In genomic region chr19:6373096-6373812, GRCh38 we compare ENCODE assay signal across 8 cellular contexts. TPM values are rescaled to one million over a fixed set of nuclear protein-coding genes. Genes with fewer than 3 reads are reported as not detected.
A peak's percentile ranks its signal among the peaks of the same experiment; 100 is the strongest.
DNase-seq lines count a peak whose midpoint lies in the region; ATAC-seq and TF ChIP-seq lines count a peak whose summit lies in the region.

No MANE protein-coding gene starts in this region.

- H3K36me3 ChIP-seq in testis (ENCODE audit: low read depth, missing control alignments), result no peaks in the 10 kb centered on the region

- peaks cover 8% of the 10 kb centered on the region for H3K4me1 ChIP-seq in testis

- ATAC-seq in HG02759 (IDR thresholded peaks at IDR 0.05; ENCODE audit: unreplicated experiment), result peak; percentile 57

- H3K27me3 Mint-ChIP-seq in activated naive CD8-positive, alpha-beta T cell, result no peaks in the 10 kb centered on the region
- no peaks in the 10 kb centered on the region for H3K27me3 Mint-ChIP-seq in osteocyte (ENCODE audit: unreplicated experiment)

- no peaks in the 10 kb centered on the region for H3K9me3 Mint-ChIP-seq in activated naive CD8-positive, alpha-beta T cell (ENCODE audit: low read depth)
- no peaks in the 10 kb centered on the region for H3K9me3 Mint-ChIP-seq in osteocyte (ENCODE audit: unreplicated experiment)

- H3K4me3 Mint-ChIP-seq in activated naive CD8-positive, alpha-beta T cell, result peak overlapping the region; percentile 88
- peak overlapping the region; percentile 84 for H3K4me3 Mint-ChIP-seq in osteocyte (ENCODE audit: unreplicated experiment)

- no peaks in the 10 kb centered on the region for H3K36me3 Mint-ChIP-seq in activated naive CD8-positive, alpha-beta T cell
- peaks cover 5% of the 10 kb centered on the region for H3K36me3 Mint-ChIP-seq in osteocyte (ENCODE audit: unreplicated experiment)

- DNase-seq in GF-D8 (lab: John Stamatoyannopoulos, UW), result peak; percentile 88
- DNase-seq in NCI-H128 (lab: John Stamatoyannopoulos, UW; ENCODE audit: unreplicated experiment), result peak; percentile 83
- peak; percentile 91 for DNase-seq in SKM-1 treated with dmso at 0.1 percent for 144 hours (lab: John Stamatoyannopoulos, UW; ENCODE audit: unreplicated experiment)
- DNase-seq in head of caudate nucleus, result peak; percentile 96 to 100 (median 99)
- peak; percentile 100 for DNase-seq in osteocyte (ENCODE audit: extremely low spot score, unreplicated experiment)
- peak; percentile 98 for DNase-seq in testis

- H3K4me1 Mint-ChIP-seq in activated naive CD8-positive, alpha-beta T cell (ENCODE audit: low read depth), result peaks cover 11% of the 10 kb centered on the region
- H3K4me1 Mint-ChIP-seq in osteocyte (ENCODE audit: unreplicated experiment), result peaks cover 15% of the 10 kb centered on the region

- intact Hi-C loops in head of caudate nucleus (cut with DNase I), result no loop called here
- intact Hi-C loops in testis (cut with DNase I; ENCODE audit: low total_unique reads), result no loop called here

- peak overlapping the region; percentile 95 to 99 for H3K27ac ChIP-seq in testis

- H3K27me3 ChIP-seq in testis, result no peaks in the 10 kb centered on the region

- TF ChIP-seq CTCF in osteocyte (IDR thresholded peaks at IDR 0.05) (no peak), testis (IDR thresholded peaks at IDR 0.05) (no peak)

- WGBS in testis, 2 donors, result 1% methylated on average over 42 to 44 of the region's 53 CpGs

- no peaks in the 10 kb centered on the region for H3K9me3 ChIP-seq in testis

- peak overlapping the region; percentile 85 to 97 for H3K4me3 ChIP-seq in testis

- H3K27ac Mint-ChIP-seq in activated naive CD8-positive, alpha-beta T cell, result peak overlapping the region; percentile 92
- H3K27ac Mint-ChIP-seq in osteocyte (ENCODE audit: unreplicated experiment), result peak overlapping the region; percentile 96

- TF ChIP-seq POLR2A in testis (IDR thresholded peaks at IDR 0.05), result no peak

RNA-seq across cellular contexts. Expression of gene ALKBH7, which starts 0.7 kb away (rescaled TPM):
- total RNA-seq in osteocyte, result 63.0 TPM in 2 replicates
- 100 to 1,000 TPM; 243 to 524 TPM for total RNA-seq in testis
- polyA plus RNA-seq in testis (ENCODE audit: insufficient read depth, low read depth, low replicate concordance), result 608 TPM

RNA-seq across cellular contexts. Expression of gene PSPN, which starts 2.5 kb away (rescaled TPM):
- total RNA-seq in osteocyte (3.2 and 3.5 TPM in 2 replicates), testis (1 to 10 TPM; 2.9 to 5.1 TPM)
- polyA plus RNA-seq in testis (ENCODE audit: insufficient read depth, low read depth, low replicate concordance), result 1.1 TPM

RNA-seq across cellular contexts. Expression of gene CLPP, which starts 11.9 kb away (rescaled TPM):
- 77.6 and 79.6 TPM in 2 replicates for total RNA-seq in osteocyte
- 100 to 1,000 TPM in 1 of 2 donors, 10 to 100 TPM in 1; 52.1 to 101 TPM for total RNA-seq in testis
- polyA plus RNA-seq in testis (ENCODE audit: insufficient read depth, low read depth, low replicate concordance), result 113 TPM

RNA-seq across cellular contexts. Expression of gene GTF2F1, which starts 19.7 kb away (rescaled TPM):
- total RNA-seq in osteocyte (62.0 and 65.8 TPM in 2 replicates), testis (10 to 100 TPM; 78.1 to 81.1 TPM)
- polyA plus RNA-seq in testis (ENCODE audit: insufficient read depth, low read depth, low replicate concordance), result 122 TPM

RNA-seq across cellular contexts. Expression of gene ACER1, which starts 39.8 kb away (rescaled TPM):
- total RNA-seq in osteocyte (not detected in 2 replicates), testis (under 1 TPM; 0.39 to 0.99 TPM)
- polyA plus RNA-seq in testis (ENCODE audit: insufficient read depth, low read depth, low replicate concordance), result 1.0 TPM

Comparison
In these comparisons a context has a peak if more than half of its experiments do, and no peak if none do; other contexts are left out.
1. Peak in every context shown above with its lines: DNase-seq, ATAC-seq, H3K4me3 ChIP-seq and H3K27ac ChIP-seq.